ENCODE assay signal across 2 cellular contexts in genomic region chr4:97911236-97911906, GRCh38.
TF ChIP-seq lines count a peak whose summit lies in the region.

No MANE protein-coding gene starts in this region.

TF ChIP-seq in A549, 52 proteins besides CTCF, POLR2A, EP300 and RAD21:
- no peak for TF ChIP-seq NPAS2 (CRISPR knock-in tag; IDR thresholded peaks at IDR 0.05; ENCODE audit: borderline replicate concordance)
- no peak for TF ChIP-seq RNF2 (IDR thresholded peaks at IDR 0.05; ENCODE audit: borderline replicate concordance, low read depth)
- TF ChIP-seq CEBPB (IDR thresholded peaks at IDR 0.05) = no peak
- TF ChIP-seq, protein P1, sequence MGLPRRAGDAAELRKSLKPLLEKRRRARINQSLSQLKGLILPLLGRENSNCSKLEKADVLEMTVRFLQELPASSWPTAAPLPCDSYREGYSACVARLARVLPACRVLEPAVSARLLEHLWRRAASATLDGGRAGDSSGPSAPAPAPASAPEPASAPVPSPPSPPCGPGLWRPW (IDR thresholded peaks at IDR 0.05) = no peak
- no peak for TF ChIP-seq FOXS1 (CRISPR knock-in tag; IDR thresholded peaks at IDR 0.05)
- no peak for TF ChIP-seq TFCP2L1 (CRISPR knock-in tag; IDR thresholded peaks at IDR 0.05)
- TF ChIP-seq POLR2AphosphoS2 (conservative IDR thresholded peaks at IDR 0.05; ENCODE audit: low read length) = no peak
- TF ChIP-seq CBX2 (IDR thresholded peaks at IDR 0.05; ENCODE audit: borderline replicate concordance, low read depth) = no peak
- no peak for TF ChIP-seq ATOH8 (CRISPR knock-in tag; IDR thresholded peaks at IDR 0.05; ENCODE audit: low read depth)
- no peak for TF ChIP-seq RCOR1 (IDR thresholded peaks at IDR 0.05; ENCODE audit: low read depth, low read length)
- no peak for TF ChIP-seq ESRRA (IDR thresholded peaks at IDR 0.05; ENCODE audit: borderline replicate concordance, low read length)
- no peak for TF ChIP-seq CBX8 (IDR thresholded peaks at IDR 0.05)
- no peak for TF ChIP-seq EHMT2 (IDR thresholded peaks at IDR 0.05; ENCODE audit: low read depth)
- TF ChIP-seq EHF (CRISPR knock-in tag; IDR thresholded peaks at IDR 0.05) = no peak
- TF ChIP-seq BCL3 (IDR thresholded peaks at IDR 0.05) = no peak
- TF ChIP-seq ZSCAN20 (CRISPR knock-in tag; IDR thresholded peaks at IDR 0.05) = no peak
- TF ChIP-seq HOXB13 (CRISPR knock-in tag; IDR thresholded peaks at IDR 0.05; ENCODE audit: low read depth) = no peak

TF ChIP-seq in H1, 55 proteins besides CTCF, POLR2A, EP300 and RAD21:
- TF ChIP-seq SAP30 (IDR thresholded peaks at IDR 0.05; ENCODE audit: insufficient read depth, insufficient replicate concordance, low read length) = no peak
- TF ChIP-seq ATF3 (IDR thresholded peaks at IDR 0.05; ENCODE audit: insufficient read depth, low read depth, low read length) = no peak
- TF ChIP-seq SIX5 (IDR thresholded peaks at IDR 0.05; ENCODE audit: low read depth, low read length) = no peak
- TF ChIP-seq, protein P2, sequence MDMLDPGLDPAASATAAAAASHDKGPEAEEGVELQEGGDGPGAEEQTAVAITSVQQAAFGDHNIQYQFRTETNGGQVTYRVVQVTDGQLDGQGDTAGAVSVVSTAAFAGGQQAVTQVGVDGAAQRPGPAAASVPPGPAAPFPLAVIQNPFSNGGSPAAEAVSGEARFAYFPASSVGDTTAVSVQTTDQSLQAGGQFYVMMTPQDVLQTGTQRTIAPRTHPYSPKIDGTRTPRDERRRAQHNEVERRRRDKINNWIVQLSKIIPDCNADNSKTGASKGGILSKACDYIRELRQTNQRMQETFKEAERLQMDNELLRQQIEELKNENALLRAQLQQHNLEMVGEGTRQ (IDR thresholded peaks at IDR 0.05; ENCODE audit: low read length) = no peak
- TF ChIP-seq POLR2AphosphoS5 (IDR thresholded peaks at IDR 0.05; ENCODE audit: low read depth, low read length) = no peak
- no peak for TF ChIP-seq KDM5A (IDR thresholded peaks at IDR 0.05; ENCODE audit: low read length)
- TF ChIP-seq RFX5 (IDR thresholded peaks at IDR 0.05; ENCODE audit: borderline replicate concordance, low read depth, low read length) = no peak
- no peak for TF ChIP-seq SP1 (IDR thresholded peaks at IDR 0.05; ENCODE audit: low read depth, low read length)
- no peak for TF ChIP-seq HDAC2 (IDR thresholded peaks at IDR 0.05; ENCODE audit: borderline replicate concordance in 1 of 2, low read depth in 2 of 2, low read length in 2 of 2)
- no peak for TF ChIP-seq KDM4A (IDR thresholded peaks at IDR 0.05; ENCODE audit: low read depth, low read length, severe bottlenecking)
- TF ChIP-seq, protein P3, sequence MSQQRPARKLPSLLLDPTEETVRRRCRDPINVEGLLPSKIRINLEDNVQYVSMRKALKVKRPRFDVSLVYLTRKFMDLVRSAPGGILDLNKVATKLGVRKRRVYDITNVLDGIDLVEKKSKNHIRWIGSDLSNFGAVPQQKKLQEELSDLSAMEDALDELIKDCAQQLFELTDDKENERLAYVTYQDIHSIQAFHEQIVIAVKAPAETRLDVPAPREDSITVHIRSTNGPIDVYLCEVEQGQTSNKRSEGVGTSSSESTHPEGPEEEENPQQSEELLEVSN (IDR thresholded peaks at IDR 0.05) = no peak
- no peak for TF ChIP-seq BRCA1 (IDR thresholded peaks at IDR 0.05; ENCODE audit: low read depth, low read length)
- no peak for TF ChIP-seq ASH2L (IDR thresholded peaks at IDR 0.05; ENCODE audit: low read length)
- TF ChIP-seq SIN3A (conservative IDR thresholded peaks at IDR 0.05 in 1 of 2, IDR thresholded peaks at IDR 0.05 in 1 of 2; ENCODE audit: low read depth in 1 of 2, low read length in 2 of 2) = no peak
- no peak for TF ChIP-seq YY1 (IDR thresholded peaks at IDR 0.05; ENCODE audit: low read depth, low read length)
- TF ChIP-seq CHD1 (IDR thresholded peaks at IDR 0.05; ENCODE audit: low read depth, low read length) = no peak
- TF ChIP-seq GTF2F1 (IDR thresholded peaks at IDR 0.05; ENCODE audit: borderline replicate concordance, low read depth, low read length) = no peak
- TF ChIP-seq FOSL1 (IDR thresholded peaks at IDR 0.05; ENCODE audit: insufficient read depth, low read depth, low read length) = no peak
- no peak for TF ChIP-seq JUN (IDR thresholded peaks at IDR 0.05; ENCODE audit: low read depth, low read length)
